1 cellular context compared by ENCODE assay signal in the genomic region with DNA sequence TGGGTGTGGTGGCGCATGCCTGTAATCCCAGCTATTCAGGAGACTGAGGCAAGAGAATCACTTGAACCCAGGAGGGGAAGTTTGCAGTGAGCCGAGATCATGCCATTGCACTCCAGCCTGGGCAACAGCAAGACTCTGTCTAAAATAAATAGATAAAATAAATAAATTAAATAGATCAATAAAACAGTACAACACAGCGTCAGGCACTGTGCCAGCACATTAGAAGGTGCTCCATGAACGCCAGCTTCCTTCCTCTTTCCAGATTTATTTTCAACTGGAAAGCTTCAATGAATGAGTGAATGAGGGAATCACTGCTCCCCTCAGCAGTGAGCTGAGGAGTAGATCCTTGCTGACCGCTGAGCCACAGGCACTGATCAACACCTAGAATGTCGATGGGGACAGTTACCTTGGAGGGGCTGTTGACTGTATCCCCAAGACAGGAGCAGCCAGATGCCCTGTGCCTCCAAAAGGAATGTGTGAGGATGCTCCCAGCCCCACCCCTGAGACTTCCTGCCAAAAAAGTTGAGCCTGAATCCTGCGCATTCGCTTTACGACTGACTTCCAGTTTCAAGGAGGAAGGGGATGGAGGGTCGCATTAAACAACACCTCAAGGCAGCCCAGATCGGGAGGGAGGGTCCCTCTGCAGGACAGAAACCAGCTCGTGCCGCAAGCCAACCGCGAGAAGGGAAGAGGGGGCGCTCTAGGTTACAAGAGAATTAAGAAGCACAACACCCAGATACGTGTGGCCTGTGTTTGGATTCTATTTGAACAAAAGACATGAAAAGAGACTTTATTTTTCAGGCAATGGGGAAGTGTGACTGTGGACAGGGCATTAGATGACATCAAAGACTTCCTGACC.
TF ChIP-seq lines count a peak whose summit lies in the region.

No MANE protein-coding gene starts in this region.

TF ChIP-seq in GM23338, 12 proteins besides CTCF, POLR2A, EP300 and RAD21 (continued from another document):
- TF ChIP-seq, protein P1, sequence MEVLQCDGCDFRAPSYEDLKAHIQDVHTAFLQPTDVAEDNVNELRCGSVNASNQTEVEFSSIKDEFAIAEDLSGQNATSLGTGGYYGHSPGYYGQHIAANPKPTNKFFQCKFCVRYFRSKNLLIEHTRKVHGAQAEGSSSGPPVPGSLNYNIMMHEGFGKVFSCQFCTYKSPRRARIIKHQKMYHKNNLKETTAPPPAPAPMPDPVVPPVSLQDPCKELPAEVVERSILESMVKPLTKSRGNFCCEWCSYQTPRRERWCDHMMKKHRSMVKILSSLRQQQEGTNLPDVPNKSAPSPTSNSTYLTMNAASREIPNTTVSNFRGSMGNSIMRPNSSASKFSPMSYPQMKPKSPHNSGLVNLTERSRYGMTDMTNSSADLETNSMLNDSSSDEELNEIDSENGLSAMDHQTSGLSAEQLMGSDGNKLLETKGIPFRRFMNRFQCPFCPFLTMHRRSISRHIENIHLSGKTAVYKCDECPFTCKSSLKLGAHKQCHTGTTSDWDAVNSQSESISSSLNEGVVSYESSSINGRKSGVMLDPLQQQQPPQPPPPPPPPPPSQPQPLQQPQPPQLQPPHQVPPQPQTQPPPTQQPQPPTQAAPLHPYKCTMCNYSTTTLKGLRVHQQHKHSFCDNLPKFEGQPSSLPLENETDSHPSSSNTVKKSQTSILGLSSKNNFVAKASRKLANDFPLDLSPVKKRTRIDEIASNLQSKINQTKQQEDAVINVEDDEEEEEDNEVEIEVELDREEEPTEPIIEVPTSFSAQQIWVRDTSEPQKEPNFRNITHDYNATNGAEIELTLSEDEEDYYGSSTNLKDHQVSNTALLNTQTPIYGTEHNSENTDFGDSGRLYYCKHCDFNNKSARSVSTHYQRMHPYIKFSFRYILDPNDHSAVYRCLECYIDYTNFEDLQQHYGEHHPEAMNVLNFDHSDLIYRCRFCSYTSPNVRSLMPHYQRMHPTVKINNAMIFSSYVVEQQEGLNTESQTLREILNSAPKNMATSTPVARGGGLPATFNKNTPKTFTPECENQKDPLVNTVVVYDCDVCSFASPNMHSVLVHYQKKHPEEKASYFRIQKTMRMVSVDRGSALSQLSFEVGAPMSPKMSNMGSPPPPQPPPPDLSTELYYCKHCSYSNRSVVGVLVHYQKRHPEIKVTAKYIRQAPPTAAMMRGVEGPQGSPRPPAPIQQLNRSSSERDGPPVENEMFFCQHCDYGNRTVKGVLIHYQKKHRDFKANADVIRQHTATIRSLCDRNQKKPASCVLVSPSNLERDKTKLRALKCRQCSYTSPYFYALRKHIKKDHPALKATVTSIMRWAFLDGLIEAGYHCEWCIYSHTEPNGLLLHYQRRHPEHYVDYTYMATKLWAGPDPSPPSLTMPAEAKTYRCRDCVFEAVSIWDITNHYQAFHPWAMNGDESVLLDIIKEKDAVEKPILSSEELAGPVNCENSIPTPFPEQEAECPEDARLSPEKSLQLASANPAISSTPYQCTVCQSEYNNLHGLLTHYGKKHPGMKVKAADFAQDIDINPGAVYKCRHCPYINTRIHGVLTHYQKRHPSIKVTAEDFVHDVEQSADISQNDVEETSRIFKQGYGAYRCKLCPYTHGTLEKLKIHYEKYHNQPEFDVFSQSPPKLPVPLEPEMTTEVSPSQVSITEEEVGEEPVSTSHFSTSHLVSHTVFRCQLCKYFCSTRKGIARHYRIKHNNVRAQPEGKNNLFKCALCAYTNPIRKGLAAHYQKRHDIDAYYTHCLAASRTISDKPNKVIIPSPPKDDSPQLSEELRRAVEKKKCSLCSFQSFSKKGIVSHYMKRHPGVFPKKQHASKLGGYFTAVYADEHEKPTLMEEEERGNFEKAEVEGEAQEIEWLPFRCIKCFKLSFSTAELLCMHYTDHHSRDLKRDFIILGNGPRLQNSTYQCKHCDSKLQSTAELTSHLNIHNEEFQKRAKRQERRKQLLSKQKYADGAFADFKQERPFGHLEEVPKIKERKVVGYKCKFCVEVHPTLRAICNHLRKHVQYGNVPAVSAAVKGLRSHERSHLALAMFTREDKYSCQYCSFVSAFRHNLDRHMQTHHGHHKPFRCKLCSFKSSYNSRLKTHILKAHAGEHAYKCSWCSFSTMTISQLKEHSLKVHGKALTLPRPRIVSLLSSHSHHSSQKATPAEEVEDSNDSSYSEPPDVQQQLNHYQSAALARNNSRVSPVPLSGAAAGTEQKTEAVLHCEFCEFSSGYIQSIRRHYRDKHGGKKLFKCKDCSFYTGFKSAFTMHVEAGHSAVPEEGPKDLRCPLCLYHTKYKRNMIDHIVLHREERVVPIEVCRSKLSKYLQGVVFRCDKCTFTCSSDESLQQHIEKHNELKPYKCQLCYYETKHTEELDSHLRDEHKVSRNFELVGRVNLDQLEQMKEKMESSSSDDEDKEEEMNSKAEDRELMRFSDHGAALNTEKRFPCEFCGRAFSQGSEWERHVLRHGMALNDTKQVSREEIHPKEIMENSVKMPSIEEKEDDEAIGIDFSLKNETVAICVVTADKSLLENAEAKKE (CRISPR knock-in tag; IDR thresholded peaks at IDR 0.05): no peak
- TF ChIP-seq, protein P2, sequence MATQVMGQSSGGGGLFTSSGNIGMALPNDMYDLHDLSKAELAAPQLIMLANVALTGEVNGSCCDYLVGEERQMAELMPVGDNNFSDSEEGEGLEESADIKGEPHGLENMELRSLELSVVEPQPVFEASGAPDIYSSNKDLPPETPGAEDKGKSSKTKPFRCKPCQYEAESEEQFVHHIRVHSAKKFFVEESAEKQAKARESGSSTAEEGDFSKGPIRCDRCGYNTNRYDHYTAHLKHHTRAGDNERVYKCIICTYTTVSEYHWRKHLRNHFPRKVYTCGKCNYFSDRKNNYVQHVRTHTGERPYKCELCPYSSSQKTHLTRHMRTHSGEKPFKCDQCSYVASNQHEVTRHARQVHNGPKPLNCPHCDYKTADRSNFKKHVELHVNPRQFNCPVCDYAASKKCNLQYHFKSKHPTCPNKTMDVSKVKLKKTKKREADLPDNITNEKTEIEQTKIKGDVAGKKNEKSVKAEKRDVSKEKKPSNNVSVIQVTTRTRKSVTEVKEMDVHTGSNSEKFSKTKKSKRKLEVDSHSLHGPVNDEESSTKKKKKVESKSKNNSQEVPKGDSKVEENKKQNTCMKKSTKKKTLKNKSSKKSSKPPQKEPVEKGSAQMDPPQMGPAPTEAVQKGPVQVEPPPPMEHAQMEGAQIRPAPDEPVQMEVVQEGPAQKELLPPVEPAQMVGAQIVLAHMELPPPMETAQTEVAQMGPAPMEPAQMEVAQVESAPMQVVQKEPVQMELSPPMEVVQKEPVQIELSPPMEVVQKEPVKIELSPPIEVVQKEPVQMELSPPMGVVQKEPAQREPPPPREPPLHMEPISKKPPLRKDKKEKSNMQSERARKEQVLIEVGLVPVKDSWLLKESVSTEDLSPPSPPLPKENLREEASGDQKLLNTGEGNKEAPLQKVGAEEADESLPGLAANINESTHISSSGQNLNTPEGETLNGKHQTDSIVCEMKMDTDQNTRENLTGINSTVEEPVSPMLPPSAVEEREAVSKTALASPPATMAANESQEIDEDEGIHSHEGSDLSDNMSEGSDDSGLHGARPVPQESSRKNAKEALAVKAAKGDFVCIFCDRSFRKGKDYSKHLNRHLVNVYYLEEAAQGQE (IDR thresholded peaks at IDR 0.05; ENCODE audit: unreplicated experiment): no peak
- TF ChIP-seq STAT1 (IDR thresholded peaks at IDR 0.05; ENCODE audit: unreplicated experiment) (no peak), ZNF114 (CRISPR knock-in tag; IDR thresholded peaks at IDR 0.05) (no peak), EZH2 (IDR thresholded peaks at IDR 0.05; ENCODE audit: low read depth, unreplicated experiment) (no peak), NANOG (IDR thresholded peaks at IDR 0.05; ENCODE audit: borderline replicate concordance) (no peak), EZH2phosphoT487 (IDR thresholded peaks at IDR 0.05; ENCODE audit: unreplicated experiment) (no peak), JUNB (IDR thresholded peaks at IDR 0.05; ENCODE audit: unreplicated experiment) (no peak), ZNF331 (CRISPR knock-in tag; IDR thresholded peaks at IDR 0.05; ENCODE audit: low read depth) (no peak), CREB1 (CRISPR knock-in tag; IDR thresholded peaks at IDR 0.05; ENCODE audit: low read depth) (no peak)
- TF ChIP-seq, protein P3, sequence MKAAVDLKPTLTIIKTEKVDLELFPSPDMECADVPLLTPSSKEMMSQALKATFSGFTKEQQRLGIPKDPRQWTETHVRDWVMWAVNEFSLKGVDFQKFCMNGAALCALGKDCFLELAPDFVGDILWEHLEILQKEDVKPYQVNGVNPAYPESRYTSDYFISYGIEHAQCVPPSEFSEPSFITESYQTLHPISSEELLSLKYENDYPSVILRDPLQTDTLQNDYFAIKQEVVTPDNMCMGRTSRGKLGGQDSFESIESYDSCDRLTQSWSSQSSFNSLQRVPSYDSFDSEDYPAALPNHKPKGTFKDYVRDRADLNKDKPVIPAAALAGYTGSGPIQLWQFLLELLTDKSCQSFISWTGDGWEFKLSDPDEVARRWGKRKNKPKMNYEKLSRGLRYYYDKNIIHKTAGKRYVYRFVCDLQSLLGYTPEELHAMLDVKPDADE (IDR thresholded peaks at IDR 0.05): no peak
TF ChIP-seq in GM23338: peak in this region for 0.
